31 cellular contexts compared by ENCODE assay signal in the genomic region with DNA sequence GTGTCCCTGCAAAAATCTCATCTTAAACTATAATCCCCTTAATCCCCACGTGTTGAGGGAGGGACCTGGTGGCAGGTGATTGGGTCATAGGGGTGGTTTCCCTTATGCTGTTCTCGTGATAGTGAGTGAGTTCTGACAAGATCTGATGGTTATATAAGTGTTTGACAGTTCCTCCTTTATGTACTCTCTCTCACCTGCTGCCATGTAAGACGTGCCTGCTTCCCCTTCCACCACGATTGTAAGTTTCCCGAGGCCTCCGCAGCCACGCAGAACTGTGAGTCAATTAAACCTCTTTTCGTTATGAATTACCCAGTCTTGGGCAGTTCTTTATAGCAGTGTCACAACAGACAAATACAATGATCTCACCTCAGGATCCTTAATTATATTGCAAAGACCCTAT. TPM values are rescaled to one million over a fixed set of nuclear protein-coding genes. Genes with fewer than 3 reads are reported as not detected.
"Had no signal": no experiment of that assay in that cellular context is flagged by ENCODE, and none has a peak within 500 bp of the region (broad histone marks: within the 10 kb centered on the region; RNA-seq: fewer than 3 reads in every experiment).

No MANE protein-coding gene starts in this region.

- H3K9me3 ChIP-seq: adrenal gland, body of pancreas, esophagus squamous epithelium, gastroesophageal sphincter had no signal

- H3K27ac Mint-ChIP-seq: activated CD4-positive, alpha-beta memory T cell treated with anti-CD3 and anti-CD28 coated beads, Interleukin-2, amount 10 ng/mL, durations not matched to agents 7 days and 5 days; activated CD4-positive, alpha-beta T cell treated with anti-CD3 and anti-CD28 coated beads, Interleukin-2, amount 10 ng/mL, durations not matched to agents 7 days and 5 days; activated naive CD4-positive, alpha-beta T cell treated with anti-CD3 and anti-CD28 coated beads for 36 hours; activated naive CD4-positive, alpha-beta T cell treated with anti-CD3 and anti-CD28 coated beads, Interleukin-2, amount 50 U/mL, for 24 hours; activated naive CD8-positive, alpha-beta T cell treated with anti-CD3 and anti-CD28 coated beads for 36 hours; activated naive CD8-positive, alpha-beta T cell treated with anti-CD3 and anti-CD28 coated beads, Interleukin-2, amount 50 U/mL, for 24 hours; activated T-cell treated with anti-CD3 and anti-CD28 coated beads, Interleukin-2, amount 50 U/mL, for 24 hours; activated T-helper 1 cell treated with anti-CD3 and anti-CD28 coated beads, Interleukin-12 subunit alpha, Interleukin-12 subunit beta, Interleukin-2, Interleukin-4 antibody, amounts not matched to agents 30 ng/mL and 10 ng/mL and 1 ng/mL, durations not matched to agents 14 hours and 24 hours and 36 hours; activated T-helper 2 cell treated with anti-CD3 and anti-CD28 coated beads, Interferon-gamma antibody, Interleukin-2, Interleukin-4, amounts not matched to agents 10 μg/mL and 5 μg/mL and 100 μg/mL, durations not matched to agents 14 hours and 24 hours and 36 hours; WTC11 had no signal

- H3K27me3 ChIP-seq: adrenal gland, body of pancreas, esophagus squamous epithelium, gastroesophageal sphincter had no signal

- H3K36me3 ChIP-seq: adrenal gland, esophagus squamous epithelium, gastroesophageal sphincter had no signal

- H3K9me3 Mint-ChIP-seq: activated CD4-positive, alpha-beta memory T cell treated with anti-CD3 and anti-CD28 coated beads, Interleukin-2, amount 10 ng/mL, durations not matched to agents 7 days and 5 days; activated naive CD4-positive, alpha-beta T cell treated with anti-CD3 and anti-CD28 coated beads for 36 hours; activated naive CD4-positive, alpha-beta T cell treated with anti-CD3 and anti-CD28 coated beads, Interleukin-2, amount 50 U/mL, for 24 hours; activated naive CD8-positive, alpha-beta T cell treated with anti-CD3 and anti-CD28 coated beads for 36 hours; activated naive CD8-positive, alpha-beta T cell treated with anti-CD3 and anti-CD28 coated beads, Interleukin-2, amount 50 U/mL, for 24 hours; activated T-cell treated with anti-CD3 and anti-CD28 coated beads, Interleukin-2, amount 50 U/mL, for 24 hours; activated T-helper 1 cell treated with anti-CD3 and anti-CD28 coated beads, Interleukin-12 subunit alpha, Interleukin-12 subunit beta, Interleukin-2, Interleukin-4 antibody, amounts not matched to agents 30 ng/mL and 10 ng/mL and 1 ng/mL, durations not matched to agents 14 hours and 24 hours and 36 hours; activated T-helper 2 cell treated with anti-CD3 and anti-CD28 coated beads, Interferon-gamma antibody, Interleukin-2, Interleukin-4, amounts not matched to agents 10 μg/mL and 5 μg/mL and 100 μg/mL, durations not matched to agents 14 hours and 24 hours and 36 hours; WTC11 had no signal

- H3K27me3 Mint-ChIP-seq: activated naive CD4-positive, alpha-beta T cell treated with anti-CD3 and anti-CD28 coated beads, Interleukin-2, amount 50 U/mL, for 24 hours; activated naive CD8-positive, alpha-beta T cell treated with anti-CD3 and anti-CD28 coated beads for 36 hours had no signal

- ATAC-seq: activated naive CD8-positive, alpha-beta T cell treated with anti-CD3 and anti-CD28 coated beads, Interleukin-2, amount 50 U/mL, for 24 hours; body of pancreas; gastroesophageal sphincter; WTC11 had no signal

- H3K36me3 Mint-ChIP-seq: activated naive CD4-positive, alpha-beta T cell treated with anti-CD3 and anti-CD28 coated beads, Interleukin-2, amount 50 U/mL, for 24 hours; activated naive CD8-positive, alpha-beta T cell treated with anti-CD3 and anti-CD28 coated beads for 36 hours; WTC11 had no signal

- FAIRE-seq: colon, endometrium, endothelial cell of umbilical vein had no signal

- H3K27ac ChIP-seq: adrenal gland, body of pancreas, epithelial cell of prostate, esophagus squamous epithelium, gastroesophageal sphincter had no signal

- H3K4me3 ChIP-seq: adrenal gland, body of pancreas, esophagus squamous epithelium, gastroesophageal sphincter had no signal

- H3K4me1 Mint-ChIP-seq: activated CD4-positive, alpha-beta T cell treated with anti-CD3 and anti-CD28 coated beads, Interleukin-2, amount 10 ng/mL, durations not matched to agents 7 days and 5 days; activated naive CD4-positive, alpha-beta T cell treated with anti-CD3 and anti-CD28 coated beads, Interleukin-2, amount 50 U/mL, for 24 hours had no signal

- H3K4me3 Mint-ChIP-seq: activated CD4-positive, alpha-beta memory T cell treated with anti-CD3 and anti-CD28 coated beads, Interleukin-2, amount 10 ng/mL, durations not matched to agents 7 days and 5 days; activated CD4-positive, alpha-beta T cell treated with anti-CD3 and anti-CD28 coated beads, Interleukin-2, amount 10 ng/mL, durations not matched to agents 7 days and 5 days; activated naive CD4-positive, alpha-beta T cell treated with anti-CD3 and anti-CD28 coated beads for 36 hours; activated naive CD4-positive, alpha-beta T cell treated with anti-CD3 and anti-CD28 coated beads, Interleukin-2, amount 50 U/mL, for 24 hours; activated naive CD8-positive, alpha-beta T cell treated with anti-CD3 and anti-CD28 coated beads for 36 hours; activated naive CD8-positive, alpha-beta T cell treated with anti-CD3 and anti-CD28 coated beads, Interleukin-2, amount 50 U/mL, for 24 hours; activated T-cell treated with anti-CD3 and anti-CD28 coated beads, Interleukin-2, amount 50 U/mL, for 24 hours; activated T-helper 1 cell treated with anti-CD3 and anti-CD28 coated beads, Interleukin-12 subunit alpha, Interleukin-12 subunit beta, Interleukin-2, Interleukin-4 antibody, amounts not matched to agents 30 ng/mL and 10 ng/mL and 1 ng/mL, durations not matched to agents 14 hours and 24 hours and 36 hours; WTC11 had no signal

- H3K4me1 ChIP-seq: adrenal gland, body of pancreas had no signal

- DNase-seq: activated CD4-positive, alpha-beta memory T cell treated with anti-CD3 and anti-CD28 coated beads, Interleukin-2, amount 10 ng/mL, durations not matched to agents 7 days and 5 days; activated CD4-positive, alpha-beta T cell treated with anti-CD3 and anti-CD28 coated beads for 1 hour; activated CD4-positive, alpha-beta T cell treated with anti-CD3 and anti-CD28 coated beads for 4 hours; activated CD4-positive, alpha-beta T cell treated with anti-CD3 and anti-CD28 coated beads, Interleukin-2, amount 10 ng/mL, durations not matched to agents 7 days and 5 days; activated CD4-positive, alpha-beta T cell treated with anti-CD3 and anti-CD28 coated beads, Interleukin-2, amount 50 U/mL, for 4 hours; activated CD8-positive, alpha-beta memory T cell treated with anti-CD3 and anti-CD28 coated beads, Interleukin-2, amount 50 U/mL, for 48 hours; activated effector memory CD4-positive, alpha-beta T cell treated with anti-CD3 and anti-CD28 coated beads, Interleukin-2, amount 50 U/mL, for 16 hours; activated naive CD4-positive, alpha-beta T cell treated with anti-CD3 and anti-CD28 coated beads for 36 hours; activated naive CD8-positive, alpha-beta T cell treated with anti-CD3 and anti-CD28 coated beads for 36 hours; activated naive CD8-positive, alpha-beta T cell treated with anti-CD3 and anti-CD28 coated beads, Interleukin-2, amount 50 U/mL, for 24 hours; activated T-cell treated with anti-CD3 and anti-CD28 coated beads for 4 hours; activated T-cell treated with anti-CD3 and anti-CD28 coated beads, Interleukin-2, amount 50 U/mL, for 24 hours; adrenal gland; amygdala; aorta; body of pancreas; caudate nucleus; cortex of kidney; effector CD8-positive, alpha-beta T cell; esophagus squamous epithelium; foreskin melanocyte; T-helper 2 cell had no signal

RNA-seq across cellular contexts. Expression of gene MAP1LC3B2, which starts 45.2 kb away (rescaled TPM):
- total RNA-seq: body of pancreas had no signal
